ENCODE assay signal across 1 cellular context in the genomic region with DNA sequence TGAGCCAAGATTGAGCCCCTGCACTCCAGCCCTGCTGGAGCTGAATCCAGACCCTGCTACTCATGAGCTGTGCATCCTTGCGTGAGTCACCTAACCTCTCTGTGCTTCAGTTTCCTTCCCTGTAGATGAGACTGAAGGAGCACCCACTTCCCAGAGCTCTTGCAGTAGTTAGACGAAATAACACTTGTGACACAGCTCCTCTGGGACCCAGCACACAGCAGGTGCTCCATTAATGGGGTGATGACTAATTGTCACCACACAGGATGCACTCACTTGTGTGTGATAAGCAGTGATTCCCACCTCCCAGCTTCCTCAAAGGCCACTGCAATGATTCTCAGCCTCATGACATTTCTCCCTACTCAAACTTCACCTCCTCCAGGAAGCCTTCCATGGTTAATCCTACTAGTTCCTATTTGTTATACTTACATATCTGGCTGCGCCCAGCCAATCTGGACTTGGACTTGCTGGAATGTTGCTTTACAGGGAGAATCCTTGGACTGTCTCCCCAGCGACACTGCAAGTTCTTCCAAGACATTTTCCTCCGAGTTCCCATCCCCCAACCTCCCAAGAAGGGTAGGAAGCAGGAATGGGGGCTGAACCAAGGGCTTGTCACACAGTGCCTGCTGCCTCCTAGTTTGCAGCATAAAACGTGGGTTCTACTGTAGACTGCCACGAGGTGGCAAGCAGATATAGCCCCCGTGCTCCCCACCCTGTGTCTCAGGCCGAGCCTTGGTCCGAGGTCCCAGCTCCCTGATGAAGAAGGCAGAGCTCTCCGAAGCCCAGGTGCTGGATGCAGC.
TF ChIP-seq lines count a peak whose summit lies in the region.

No MANE protein-coding gene starts in this region.

TF ChIP-seq in K562, 482 proteins besides CTCF, POLR2A, EP300 and RAD21 (continued from another document):
- TF ChIP-seq, protein P1, sequence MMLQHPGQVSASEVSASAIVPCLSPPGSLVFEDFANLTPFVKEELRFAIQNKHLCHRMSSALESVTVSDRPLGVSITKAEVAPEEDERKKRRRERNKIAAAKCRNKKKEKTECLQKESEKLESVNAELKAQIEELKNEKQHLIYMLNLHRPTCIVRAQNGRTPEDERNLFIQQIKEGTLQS (IDR thresholded peaks at IDR 0.05): peak; percentile 87
- TF ChIP-seq, protein P1 (CRISPR knock-in tag; conservative IDR thresholded peaks at IDR 0.05): no peak
- TF ChIP-seq PTTG1 (tag; IDR thresholded peaks at IDR 0.05; ENCODE audit: low read depth) (no peak), SMARCA4 (IDR thresholded peaks at IDR 0.05) (0 out of 2 replicates have a peak, but pooled peaks have one; percentile 13), ZNF696 (CRISPR knock-in tag; conservative IDR thresholded peaks at IDR 0.05) (no peak), MYC (IDR thresholded peaks at IDR 0.05; ENCODE audit: low read depth, low read length) (no peak), MYC (CRISPR knock-in tag; IDR thresholded peaks at IDR 0.05; ENCODE audit: borderline replicate concordance, low read depth) (no peak), ILK (tag; IDR thresholded peaks at IDR 0.05; ENCODE audit: borderline replicate concordance, low read depth) (no peak), JUND (IDR thresholded peaks at IDR 0.05; ENCODE audit: borderline replicate concordance, low read depth, low read length) (peak; percentile 80), JUND (tag; IDR thresholded peaks at IDR 0.05; ENCODE audit: borderline replicate concordance, low read depth, low read length) (peak; percentile 65; the same call in 1 of the 3 replicates), TBL1XR1 (IDR thresholded peaks at IDR 0.05; ENCODE audit: low read length in 2 of 2) (no peak), RFX5 (IDR thresholded peaks at IDR 0.05; ENCODE audit: low read depth, low read length) (no peak), CREM (IDR thresholded peaks at IDR 0.05; ENCODE audit: low read depth) (no peak), ZNF133 (CRISPR knock-in tag; IDR thresholded peaks at IDR 0.05) (no peak), NR4A1 (CRISPR knock-in tag; IDR thresholded peaks at IDR 0.05) (no peak), NR4A1 (tag; IDR thresholded peaks at IDR 0.05) (no peak), RCOR1 (IDR thresholded peaks at IDR 0.05; ENCODE audit: borderline replicate concordance in 1 of 2, low read depth in 2 of 2, low read length in 2 of 2) (peak; percentile 74 to 95; a peak in 3 of 4 replicates), ZSCAN32 (CRISPR knock-in tag; IDR thresholded peaks at IDR 0.05) (no peak), POLR2B (IDR thresholded peaks at IDR 0.05; ENCODE audit: low read depth, partially characterized antibody) (no peak), BRD4 (IDR thresholded peaks at IDR 0.05) (no peak), FOXP1 (CRISPR knock-in tag; IDR thresholded peaks at IDR 0.05) (no peak), SMARCA5 (IDR thresholded peaks at IDR 0.05) (peak; percentile 98), ZNF134 (CRISPR knock-in tag; conservative IDR thresholded peaks at IDR 0.05) (no peak), GTF2A2 (tag; IDR thresholded peaks at IDR 0.05) (no peak), FIP1L1 (IDR thresholded peaks at IDR 0.05; ENCODE audit: low read depth, low read length, poor library complexity, severe bottlenecking) (no peak), TGIF2 (CRISPR knock-in tag; IDR thresholded peaks at IDR 0.05) (no peak), MTA1 (IDR thresholded peaks at IDR 0.05; ENCODE audit: borderline replicate concordance) (no peak), CC2D1A (IDR thresholded peaks at IDR 0.05) (no peak), XRCC5 (IDR thresholded peaks at IDR 0.05; ENCODE audit: low read depth, low read length) (no peak), ZNF165 (CRISPR knock-in tag; IDR thresholded peaks at IDR 0.05; ENCODE audit: borderline replicate concordance) (no peak), SAP30 (IDR thresholded peaks at IDR 0.05; ENCODE audit: borderline replicate concordance, insufficient read depth, low read depth, low read length, poor library complexity, severe bottlenecking) (no peak), ZNF224 (CRISPR knock-in tag; IDR thresholded peaks at IDR 0.05) (no peak), EHMT2 (IDR thresholded peaks at IDR 0.05) (no peak), NFATC3 (IDR thresholded peaks at IDR 0.05) (no peak), SPI1 (IDR thresholded peaks at IDR 0.05; ENCODE audit: borderline replicate concordance, low read depth, low read length) (no peak), BDP1 (IDR thresholded peaks at IDR 0.05; ENCODE audit: insufficient read depth, insufficient read length) (no peak)
- TF ChIP-seq, protein P2, sequence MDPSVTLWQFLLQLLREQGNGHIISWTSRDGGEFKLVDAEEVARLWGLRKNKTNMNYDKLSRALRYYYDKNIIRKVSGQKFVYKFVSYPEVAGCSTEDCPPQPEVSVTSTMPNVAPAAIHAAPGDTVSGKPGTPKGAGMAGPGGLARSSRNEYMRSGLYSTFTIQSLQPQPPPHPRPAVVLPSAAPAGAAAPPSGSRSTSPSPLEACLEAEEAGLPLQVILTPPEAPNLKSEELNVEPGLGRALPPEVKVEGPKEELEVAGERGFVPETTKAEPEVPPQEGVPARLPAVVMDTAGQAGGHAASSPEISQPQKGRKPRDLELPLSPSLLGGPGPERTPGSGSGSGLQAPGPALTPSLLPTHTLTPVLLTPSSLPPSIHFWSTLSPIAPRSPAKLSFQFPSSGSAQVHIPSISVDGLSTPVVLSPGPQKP (CRISPR knock-in tag; IDR thresholded peaks at IDR 0.05): no peak
- TF ChIP-seq, protein P3, sequence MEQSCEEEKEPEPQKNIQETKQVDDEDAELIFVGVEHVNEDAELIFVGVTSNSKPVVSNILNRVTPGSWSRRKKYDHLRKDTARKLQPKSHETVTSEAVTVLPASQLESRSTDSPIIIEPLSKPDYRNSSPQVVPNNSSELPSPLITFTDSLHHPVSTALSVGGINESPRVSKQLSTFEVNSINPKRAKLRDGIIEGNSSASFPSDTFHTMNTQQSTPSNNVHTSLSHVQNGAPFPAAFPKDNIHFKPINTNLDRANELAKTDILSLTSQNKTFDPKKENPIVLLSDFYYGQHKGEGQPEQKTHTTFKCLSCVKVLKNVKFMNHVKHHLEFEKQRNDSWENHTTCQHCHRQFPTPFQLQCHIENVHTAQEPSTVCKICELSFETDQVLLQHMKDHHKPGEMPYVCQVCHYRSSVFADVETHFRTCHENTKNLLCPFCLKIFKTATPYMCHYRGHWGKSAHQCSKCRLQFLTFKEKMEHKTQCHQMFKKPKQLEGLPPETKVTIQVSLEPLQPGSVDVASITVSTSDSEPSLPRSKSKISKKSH (CRISPR knock-in tag; IDR thresholded peaks at IDR 0.05): no peak
- TF ChIP-seq, protein P4, sequence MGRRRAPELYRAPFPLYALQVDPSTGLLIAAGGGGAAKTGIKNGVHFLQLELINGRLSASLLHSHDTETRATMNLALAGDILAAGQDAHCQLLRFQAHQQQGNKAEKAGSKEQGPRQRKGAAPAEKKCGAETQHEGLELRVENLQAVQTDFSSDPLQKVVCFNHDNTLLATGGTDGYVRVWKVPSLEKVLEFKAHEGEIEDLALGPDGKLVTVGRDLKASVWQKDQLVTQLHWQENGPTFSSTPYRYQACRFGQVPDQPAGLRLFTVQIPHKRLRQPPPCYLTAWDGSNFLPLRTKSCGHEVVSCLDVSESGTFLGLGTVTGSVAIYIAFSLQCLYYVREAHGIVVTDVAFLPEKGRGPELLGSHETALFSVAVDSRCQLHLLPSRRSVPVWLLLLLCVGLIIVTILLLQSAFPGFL (CRISPR knock-in tag; IDR thresholded peaks at IDR 0.05): no peak
- TF ChIP-seq, protein P5, sequence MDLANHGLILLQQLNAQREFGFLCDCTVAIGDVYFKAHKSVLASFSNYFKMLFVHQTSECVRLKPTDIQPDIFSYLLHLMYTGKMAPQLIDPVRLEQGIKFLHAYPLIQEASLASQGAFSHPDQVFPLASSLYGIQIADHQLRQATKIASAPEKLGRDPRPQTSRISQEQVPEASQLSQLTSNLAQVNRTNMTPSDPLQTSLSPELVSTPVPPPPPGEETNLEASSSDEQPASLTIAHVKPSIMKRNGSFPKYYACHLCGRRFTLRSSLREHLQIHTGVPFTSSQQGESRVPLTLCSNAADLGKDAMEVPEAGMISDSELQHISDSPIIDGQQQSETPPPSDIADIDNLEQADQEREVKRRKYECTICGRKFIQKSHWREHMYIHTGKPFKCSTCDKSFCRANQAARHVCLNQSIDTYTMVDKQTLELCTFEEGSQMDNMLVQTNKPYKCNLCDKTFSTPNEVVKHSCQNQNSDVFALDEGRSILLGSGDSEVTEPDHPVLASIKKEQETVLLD (IDR thresholded peaks at IDR 0.05): no peak
